Comparison of ENCODE assay signal across 1 cellular context in genomic region chr17:79435962-79436361, GRCh38.
TF ChIP-seq lines count a peak whose summit lies in the region.

No MANE protein-coding gene starts in this region.

TF ChIP-seq in SK-N-SH treated with all-trans-retinoic acid at 6 μM for 48 hours, 23 proteins besides CTCF, POLR2A, EP300 and RAD21 (continued from another document):
- TF ChIP-seq ZFP30 (CRISPR knock-in tag; IDR thresholded peaks at IDR 0.05): no peak
- no peak for TF ChIP-seq POU6F1 (CRISPR knock-in tag; IDR thresholded peaks at IDR 0.05; ENCODE audit: borderline replicate concordance, low read depth)
- no peak for TF ChIP-seq ZFP3 (CRISPR knock-in tag; IDR thresholded peaks at IDR 0.05)
- no peak for TF ChIP-seq CSRNP3 (CRISPR knock-in tag; IDR thresholded peaks at IDR 0.05)
- TF ChIP-seq GLIS3 (CRISPR knock-in tag; IDR thresholded peaks at IDR 0.05): no peak
- no peak for TF ChIP-seq ZC3H10 (CRISPR knock-in tag; IDR thresholded peaks at IDR 0.05)
- TF ChIP-seq OSR1 (CRISPR knock-in tag; IDR thresholded peaks at IDR 0.05): no peak
- no peak for TF ChIP-seq PPARA (CRISPR knock-in tag; IDR thresholded peaks at IDR 0.05; ENCODE audit: borderline replicate concordance)
- TF ChIP-seq ZNF8 (CRISPR knock-in tag; IDR thresholded peaks at IDR 0.05): no peak
- no peak for TF ChIP-seq TOX (CRISPR knock-in tag; IDR thresholded peaks at IDR 0.05; ENCODE audit: borderline replicate concordance)
- no peak for TF ChIP-seq ZNF70 (CRISPR knock-in tag; IDR thresholded peaks at IDR 0.05)
